In genomic region chr20:52090036-52090435, GRCh38 we compare ENCODE assay signal across 27 cellular contexts.
"Had no signal": no experiment of that assay in that cellular context is flagged by ENCODE, and none has a peak within 500 bp of the region (broad histone marks: within the 10 kb centered on the region; RNA-seq: fewer than 3 reads in every experiment).

No MANE protein-coding gene starts in this region.

- H3K9me3 ChIP-seq: gastrocnemius medialis had no signal

- H3K27me3 ChIP-seq: dorsolateral prefrontal cortex, esophagus squamous epithelium, gastrocnemius medialis, heart right ventricle, left lung had no signal

- DNase-seq: dermis blood vessel endothelial cell; dorsolateral prefrontal cortex; effector CD4-positive, alpha-beta T cell; effector memory CD4-positive, alpha-beta T cell; erythroblast; esophagus squamous epithelium; foreskin fibroblast; foreskin melanocyte; gastrocnemius medialis; glutamatergic neuron; head of caudate nucleus; heart right ventricle; hippocampal formation; kidney; left cardiac atrium; left lung; left ventricle myocardium superior; lower lobe of right lung; mesenchymal stem cell; mucosa of descending colon; naive B cell had no signal

- H3K4me1 ChIP-seq: esophagus squamous epithelium, gastrocnemius medialis, heart right ventricle, left lung, lower lobe of right lung had no signal

- H3K27me3 Mint-ChIP-seq: naive B cell had no signal

- H3K27ac Mint-ChIP-seq: mesothelial cell of epicardium had no signal

- H3K4me3 Mint-ChIP-seq: mesothelial cell of epicardium had no signal

- H3K4me3 ChIP-seq: coronary artery, dorsolateral prefrontal cortex, esophagus squamous epithelium, gastrocnemius medialis, heart right ventricle, left lung, lower lobe of right lung, mucosa of descending colon had no signal

- H3K27ac ChIP-seq: coronary artery, dorsolateral prefrontal cortex, epithelial cell of prostate, esophagus squamous epithelium, gastrocnemius medialis, heart right ventricle, left lung, lower lobe of right lung had no signal

- ATAC-seq: esophagus mucosa, gastrocnemius medialis, heart right ventricle, left cardiac atrium, left lung, left ventricle myocardium superior, lower lobe of right lung, mucosa of descending colon had no signal

- H3K36me3 ChIP-seq: lower lobe of right lung had no signal

- H3K4me1 Mint-ChIP-seq: mesothelial cell of epicardium, naive B cell had no signal

- FAIRE-seq: colon, islet of Langerhans, kidney had no signal
